Comparison of ENCODE assay signal across 18 cellular contexts in genomic region chr12:70556179-70556869, GRCh38.
DNase-seq lines count a peak whose midpoint lies in the region; ATAC-seq and TF ChIP-seq lines count a peak whose summit lies in the region.
"Had no signal": no experiment of that assay in that cellular context is flagged by ENCODE, and none has a peak within 500 bp of the region (broad histone marks: within the 10 kb centered on the region; RNA-seq: fewer than 3 reads in every experiment).

No MANE protein-coding gene starts in this region.

- DNase-seq in RPMI7951 (ENCODE audit: low read depth) (peak; percentile 13), caudate nucleus (lab: John Stamatoyannopoulos, UW) (no peak), kidney tubule cell (ENCODE audit: low spot score) (peak; percentile 62), tibial nerve (ENCODE audit: low spot score in 2 of 2) (no peak), right cardiac atrium (no peak), colonic mucosa (no peak), ecto neural progenitor cell (ENCODE audit: low spot score) (no peak)
- DNase-seq: Calu3; CD8-positive, alpha-beta T cell; DMS53; EL; GM23248; HCEC 1CT; NCI-H1105 treated with DMSO at 0.1 percent for 48 hours; NCI-H1694; NCI-H2081 treated with DMSO at 0.1 percent for 48 hours; SHP77 treated with DMSO at 0.1 percent for 48 hours had no signal

- no peak for TF ChIP-seq EP300 in tibial nerve (IDR thresholded peaks at IDR 0.05)

- H3K27me3 ChIP-seq in tibial nerve = no peaks in the 10 kb centered on the region
- H3K27me3 ChIP-seq in right cardiac atrium (ENCODE audit: control insufficient read depth, insufficient read depth) = no peaks in the 10 kb centered on the region
- peaks cover 5% of the 10 kb centered on the region for H3K27me3 ChIP-seq in colonic mucosa
- H3K27me3 ChIP-seq: BLaER1 treated with 17β-estradiol and CSF1 and Interleukin-3, amounts not matched to agents 10 nM and 100 nM had no signal

- H3K27ac ChIP-seq in caudate nucleus (ENCODE audit: low read depth, low read length) (peak overlapping the region; percentile 93), tibial nerve (peak overlapping the region in 3 of 4 donors; percentile 73 to 83 (median 82)), right cardiac atrium (ENCODE audit: low read length) (no peak overlapping the region), colonic mucosa (no peak overlapping the region)
- H3K27ac ChIP-seq: BLaER1 treated with 17β-estradiol and CSF1 and Interleukin-3, amounts not matched to agents 10 nM and 100 nM; GM23248 had no signal

- TF ChIP-seq CTCF in tibial nerve (IDR thresholded peaks at IDR 0.05) (no peak), colonic mucosa (IDR thresholded peaks at IDR 0.05) (no peak)

- TF ChIP-seq POLR2A in tibial nerve (IDR thresholded peaks at IDR 0.05) = no peak

- H3K9me3 ChIP-seq in tibial nerve (no peaks in the 10 kb centered on the region), right cardiac atrium (ENCODE audit: control insufficient read depth, low read length) (no peaks in the 10 kb centered on the region), colonic mucosa (no peaks in the 10 kb centered on the region)
- H3K9me3 ChIP-seq: BLaER1 treated with 17β-estradiol and CSF1 and Interleukin-3, amounts not matched to agents 10 nM and 100 nM had no signal

- no peak overlapping the region for H3K9ac ChIP-seq in colonic mucosa (ENCODE audit: low read depth in 2 of 2, low read length in 2 of 2)
- H3K9ac ChIP-seq: BLaER1 treated with 17β-estradiol and CSF1 and Interleukin-3, amounts not matched to agents 10 nM and 100 nM; GM23248 had no signal

- ATAC-seq in right cardiac atrium = no peak
- ATAC-seq: CD8-positive, alpha-beta T cell had no signal

- H3K4me1 ChIP-seq in tibial nerve = no peaks in the 10 kb centered on the region
- H3K4me1 ChIP-seq in right cardiac atrium (ENCODE audit: control insufficient read depth, insufficient read depth, low read length) = peaks cover 2% of the 10 kb centered on the region
- H3K4me1 ChIP-seq in colonic mucosa = no peaks in the 10 kb centered on the region
- H3K4me1 ChIP-seq: BLaER1 treated with 17β-estradiol and CSF1 and Interleukin-3, amounts not matched to agents 10 nM and 100 nM had no signal

- intact Hi-C loops in right cardiac atrium (cut with DNase I) (no loop called here), colonic mucosa (cut with DNase I) (no loop called here)

- 87 to 90% methylated on average over 5 of the region's 5 CpGs for WGBS in tibial nerve, 2 donors
- WGBS in right cardiac atrium = 72% methylated on average over 5 of the region's 5 CpGs

- H3K4me3 ChIP-seq in tibial nerve (no peak overlapping the region), right cardiac atrium (ENCODE audit: low read length) (no peak overlapping the region), colonic mucosa (no peak overlapping the region)
- H3K4me3 ChIP-seq: BLaER1 treated with 17β-estradiol and CSF1 and Interleukin-3, amounts not matched to agents 10 nM and 100 nM; GM23248 had no signal

- H3K36me3 ChIP-seq in tibial nerve (no peaks in the 10 kb centered on the region), colonic mucosa (no peaks in the 10 kb centered on the region)
- H3K36me3 ChIP-seq: BLaER1 treated with 17β-estradiol and CSF1 and Interleukin-3, amounts not matched to agents 10 nM and 100 nM had no signal

Comparison
In these comparisons a context has a peak if more than half of its experiments do, and no peak if none do; other contexts are left out.
1. DNase-seq: peak in RPMI7951 (single experiment) and kidney tubule cell (single experiment); none in caudate nucleus (0 of 61), tibial nerve (0 of 2), right cardiac atrium (0 of 3), colonic mucosa (single experiment) and ecto neural progenitor cell (single experiment).
2. H3K27ac ChIP-seq: peak in caudate nucleus (single experiment) and tibial nerve (3 of 4); none in right cardiac atrium (single experiment) and colonic mucosa (single experiment).